Comparison of ENCODE assay signal across 8 cellular contexts in the genomic region with DNA sequence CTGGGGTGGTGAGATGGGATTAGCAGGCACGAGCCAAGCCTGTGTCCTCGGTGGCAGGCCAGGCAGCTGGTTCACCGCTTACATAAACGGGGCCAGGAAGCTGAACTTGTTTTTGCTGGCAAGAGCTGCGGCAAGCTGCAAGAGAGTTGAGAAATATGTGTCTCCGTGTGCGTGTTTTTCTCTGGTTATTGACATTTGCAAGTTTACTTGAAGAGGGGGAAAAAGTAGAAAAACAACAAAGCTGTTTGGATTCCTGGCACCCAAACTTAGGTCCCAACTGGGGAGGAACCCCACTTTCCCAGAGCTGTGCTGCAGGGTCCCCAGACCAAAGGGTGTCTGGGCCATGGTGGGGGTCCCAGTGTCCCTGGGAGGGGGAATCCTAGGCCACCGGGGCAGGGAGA. TPM values are rescaled to one million over a fixed set of nuclear protein-coding genes. Genes with fewer than 3 reads are reported as not detected.
DNase-seq lines count a peak whose midpoint lies in the region; ATAC-seq and TF ChIP-seq lines count a peak whose summit lies in the region.

No MANE protein-coding gene starts in this region.

- H3K9me3 ChIP-seq in SJCRH30 (replicated peaks) (no peaks in the 10 kb centered on the region), tibial artery (no peaks in the 10 kb centered on the region)

- H3K4me3 ChIP-seq in SJCRH30 (no peak overlapping the region), coronary artery (peak overlapping the region; percentile 64), tibial artery (peak overlapping the region; percentile 18 to 38)

- no peak for ATAC-seq in GM18868 (IDR thresholded peaks at IDR 0.05; ENCODE audit: unreplicated experiment)
- no peak for ATAC-seq in HG02840 (IDR thresholded peaks at IDR 0.05; ENCODE audit: low FRiP score, unreplicated experiment)
- ATAC-seq in GM18520 (IDR thresholded peaks at IDR 0.05; ENCODE audit: unreplicated experiment): no peak

- H3K27ac ChIP-seq in SJCRH30 (peak overlapping the region; percentile 40), coronary artery (peak overlapping the region; percentile 99), tibial artery (peak overlapping the region; percentile 88 to 93)

- H3K36me3 ChIP-seq in SJCRH30 (no peaks in the 10 kb centered on the region), tibial artery (no peaks in the 10 kb centered on the region)

- H3K27me3 ChIP-seq in SJCRH30: no peaks in the 10 kb centered on the region
- H3K27me3 ChIP-seq in tibial artery: no peaks in the 10 kb centered on the region

- intact Hi-C loops in tibial artery (cut with DNase I; ENCODE audit: low total_unique reads): no loop called here

- H3K4me1 ChIP-seq in SJCRH30 (peaks cover 26% of the 10 kb centered on the region), tibial artery (peaks cover 8 to 81% (median 70%) of the 10 kb centered on the region in 4 donors)

- TF ChIP-seq CTCF in coronary artery (IDR thresholded peaks at IDR 0.05) (no peak), tibial artery (IDR thresholded peaks at IDR 0.05) (no peak)

- DNase-seq in GM04503 (ENCODE audit: low read depth) (peak; percentile 77), SJCRH30 (peak in 1 of 2 experiments; percentile 70), coronary artery (ENCODE audit: low spot score) (peak; percentile 97), medulla oblongata (ENCODE audit: extremely low spot score) (peak; percentile 90), tibial artery (peak; percentile 95 to 98)

RNA-seq across cellular contexts. Expression of a gene that starts 14.5 kb away (rescaled TPM):
- 0.53 and 1.1 TPM in 2 replicates for total RNA-seq in SJCRH30 (2014; rRNA removed; shearing (Covaris generic))

Comparison
In these comparisons a context has a peak if more than half of its experiments do, and no peak if none do; other contexts are left out.
1. H3K27ac ChIP-seq: peak in every context shown above with its lines; median percentile 99 in coronary artery; 90 in tibial artery; 40 in SJCRH30.